16 cellular contexts compared by ENCODE assay signal in genomic region chr3:98013428-98014349, GRCh38. TPM values are rescaled to one million over a fixed set of nuclear protein-coding genes. Genes with fewer than 3 reads are reported as not detected.
DNase-seq lines count a peak whose midpoint lies in the region; ATAC-seq, FAIRE-seq and TF ChIP-seq lines count a peak whose summit lies in the region.
"Had no signal": no experiment of that assay in that cellular context is flagged by ENCODE, and none has a peak within 500 bp of the region (broad histone marks: within the 10 kb centered on the region; RNA-seq: fewer than 3 reads in every experiment).

No MANE protein-coding gene starts in this region.

- H4K20me1 ChIP-seq in Loucy (ENCODE audit: insufficient read depth, low read length, poor library complexity, severe bottlenecking), result no peaks in the 10 kb centered on the region
- no peaks in the 10 kb centered on the region for H4K20me1 ChIP-seq in endothelial cell of umbilical vein (replicated peaks; ENCODE audit: control insufficient read depth, extremely low read depth, insufficient read depth, low read length)

- ATAC-seq in pancreas (peak in 3 of 4 donors; percentile 60 to 63 (median 62)), GM21390 (IDR thresholded peaks at IDR 0.05; ENCODE audit: unreplicated experiment) (no peak)
- ATAC-seq: activated CD8-positive, alpha-beta T cell treated with anti-CD3 and anti-CD28 coated beads for 36 hours had no signal

- dilution Hi-C loops in endothelial cell of umbilical vein (cut with MboI; ENCODE audit: extremely low pct_ligation_motif_present, low sequenced_read_pairs), result no loop called here

- intact Hi-C loops in endothelial cell of umbilical vein (cut with micrococcal nuclease) (no loop called here), pancreas (cut with DNase I) (loop anchor here in 1 of 3 donors (10.0 kb wide), 1 partner anchor 219 kb away; no protein-coding TSS in a partner anchor)
- intact Hi-C loops in activated CD4-positive, alpha-beta T cell treated with anti-CD3 and anti-CD28 coated beads, Interleukin-2, amount 10 ng/mL, durations not matched to agents 24 days and 14 days (cut with micrococcal nuclease), result no loop called here

- no peak overlapping the region; the same call in 1 of the 2 replicates for H2AFZ ChIP-seq in Loucy (ENCODE audit: low read length)
- no peak overlapping the region for H2AFZ ChIP-seq in endothelial cell of umbilical vein (ENCODE audit: low read depth, low read length)

- no peaks in the 10 kb centered on the region for H3K9me2 ChIP-seq in Loucy (replicated peaks; ENCODE audit: low read depth, low read length)

- no TSS peak for BruUV-seq in endothelial cell of umbilical vein (replicated peaks; lab: Mats Ljungman, UMichigan)

- H3K27me3 Mint-ChIP-seq in activated CD4-positive, alpha-beta T cell treated with anti-CD3 and anti-CD28 coated beads, Interleukin-2, amount 10 ng/mL, durations not matched to agents 24 days and 14 days, result no peaks in the 10 kb centered on the region
- H3K27me3 Mint-ChIP-seq: activated CD8-positive, alpha-beta T cell treated with anti-CD3 and anti-CD28 coated beads for 36 hours had no signal

- peaks cover 13% of the 10 kb centered on the region for H3K9me3 Mint-ChIP-seq in activated CD4-positive, alpha-beta T cell treated with anti-CD3 and anti-CD28 coated beads, Interleukin-2, amount 10 ng/mL, durations not matched to agents 24 days and 14 days
- H3K9me3 Mint-ChIP-seq: activated CD8-positive, alpha-beta T cell treated with anti-CD3 and anti-CD28 coated beads for 36 hours; activated naive CD8-positive, alpha-beta T cell treated with anti-CD3 and anti-CD28 coated beads, Interleukin-2, amount 10 ng/mL, durations not matched to agents 7 days and 5 days; endodermal cell had no signal

- no peaks in the 10 kb centered on the region for H3K9me1 ChIP-seq in endothelial cell of umbilical vein (replicated peaks; ENCODE audit: control insufficient read depth, extremely low read depth, insufficient read depth, low read length)

- no peak overlapping the region for H3K9ac ChIP-seq in Loucy (ENCODE audit: low read depth, low read length, poor library complexity, severe bottlenecking)
- H3K9ac ChIP-seq in endothelial cell of umbilical vein (replicated peaks; ENCODE audit: extremely low read depth, insufficient read depth, low read length), result no peak overlapping the region

- peaks cover 19% of the 10 kb centered on the region for H3K4me1 Mint-ChIP-seq in activated CD4-positive, alpha-beta T cell treated with anti-CD3 and anti-CD28 coated beads, Interleukin-2, amount 10 ng/mL, durations not matched to agents 24 days and 14 days
- H3K4me1 Mint-ChIP-seq: endodermal cell had no signal

- H3K4me1 ChIP-seq in Loucy (ENCODE audit: insufficient read depth, low read length, poor library complexity, severe bottlenecking) (peaks cover 5% of the 10 kb centered on the region), endothelial cell of umbilical vein (ENCODE audit: control insufficient read depth, extremely low read depth, insufficient read depth, low read length) (no peaks in the 10 kb centered on the region), pancreas (peaks cover 0 to 15% (median 13%) of the 10 kb centered on the region in 3 donors)

- DNase-seq in GM12892 (ENCODE audit: insufficient read length) (no peak), endothelial cell of umbilical vein (ENCODE audit: low read depth, low spot score) (no peak), pancreas (no peak)
- DNase-seq in stimulated activated CD4-positive, alpha-beta T cell treated with anti-CD3 and anti-CD28 coated beads, Interleukin-1b, Interleukin-23, amount 100 ng/mL, for 48 hours, result no peak
- no peak for DNase-seq in activated CD4-positive, alpha-beta T cell treated with anti-CD3 and anti-CD28 coated beads, Interleukin-2, amount 10 ng/mL, durations not matched to agents 24 days and 14 days
- DNase-seq: activated CD8-positive, alpha-beta T cell treated with anti-CD3 and anti-CD28 coated beads for 36 hours; activated naive CD8-positive, alpha-beta T cell treated with anti-CD3 and anti-CD28 coated beads, Interleukin-2, amount 10 ng/mL, durations not matched to agents 7 days and 5 days; endodermal cell; NCI-H1694; posterior cingulate gyrus; uterus had no signal

- H3K36me3 ChIP-seq in Loucy (ENCODE audit: insufficient read depth, low read length) (no peaks in the 10 kb centered on the region), endothelial cell of umbilical vein (ENCODE audit: control insufficient read depth in 2 of 2, extremely low read depth in 1 of 2, insufficient read depth in 2 of 2, low read length in 2 of 2) (no peaks in the 10 kb centered on the region), pancreas (no peaks in the 10 kb centered on the region)
- H3K36me3 ChIP-seq: uterus had no signal

- TF ChIP-seq POLR2A in GM12892 (IDR thresholded peaks at IDR 0.05; ENCODE audit: low read depth, low read length) (no peak), endothelial cell of umbilical vein (IDR thresholded peaks at IDR 0.05; ENCODE audit: low read depth, low read length) (no peak)

- FAIRE-seq in GM12892 (lab: Jason Lieb, UNC) (peak; percentile 33), endothelial cell of umbilical vein (lab: Jason Lieb, UNC) (no peak), pancreas (lab: Jason Lieb, UNC) (peak; percentile 53)
- FAIRE-seq: H54 had no signal

- no peaks in the 10 kb centered on the region for H3F3A ChIP-seq in Loucy (ENCODE audit: low read depth)

- H3K9me3 ChIP-seq in Loucy (ENCODE audit: insufficient read depth, low read depth, low read length) (no peaks in the 10 kb centered on the region), endothelial cell of umbilical vein (replicated peaks; ENCODE audit: control insufficient read depth, insufficient read depth, low read length) (no peaks in the 10 kb centered on the region), pancreas (no peaks in the 10 kb centered on the region)
- H3K9me3 ChIP-seq: uterus had no signal

- H3K27ac Mint-ChIP-seq in activated CD4-positive, alpha-beta T cell treated with anti-CD3 and anti-CD28 coated beads, Interleukin-2, amount 10 ng/mL, durations not matched to agents 24 days and 14 days, result no peak overlapping the region
- H3K27ac Mint-ChIP-seq: activated CD8-positive, alpha-beta T cell treated with anti-CD3 and anti-CD28 coated beads for 36 hours; activated naive CD8-positive, alpha-beta T cell treated with anti-CD3 and anti-CD28 coated beads, Interleukin-2, amount 10 ng/mL, durations not matched to agents 7 days and 5 days; endodermal cell had no signal

- whole genome bisulfite sequencing in pancreas, 2 donors, result 44% methylated on average over 5 of the region's 5 CpGs

- H3K27me3 ChIP-seq in Loucy (ENCODE audit: insufficient read depth, low read length, poor library complexity, severe bottlenecking), result no peaks in the 10 kb centered on the region
- H3K27me3 ChIP-seq in endothelial cell of umbilical vein (ENCODE audit: control insufficient read depth in 2 of 2, insufficient read depth in 2 of 2, low read length in 2 of 2), result peaks cover 3 to 4% of the 10 kb centered on the region in 2 experiments
- H3K27me3 ChIP-seq in pancreas, result no peaks in the 10 kb centered on the region
- H3K27me3 ChIP-seq: uterus had no signal

- H3K4me3 ChIP-seq in Loucy (ENCODE audit: low read length, poor library complexity, severe bottlenecking) (no peak overlapping the region), endothelial cell of umbilical vein (replicated peaks in 1 of 3; ENCODE audit: insufficient read depth in 1 of 3, low read depth in 1 of 3, low read length in 3 of 3) (no peak overlapping the region), pancreas (no peak overlapping the region)
- H3K4me3 ChIP-seq: SK-N-MC, uterus had no signal

- H3K4me2 ChIP-seq in Loucy (ENCODE audit: low read depth, low read length, poor library complexity, severe bottlenecking) (no peak overlapping the region), endothelial cell of umbilical vein (ENCODE audit: insufficient read depth, low read length) (no peak overlapping the region)

- H3K27ac ChIP-seq in endothelial cell of umbilical vein (ENCODE audit: insufficient read depth, low read depth, low read length) (no peak overlapping the region), pancreas (no peak overlapping the region)
- H3K27ac ChIP-seq: SK-N-MC, uterus had no signal

- CTCF ChIA-PET in endothelial cell of umbilical vein (lab: Charles Lee), result interaction anchor here (1.1 to 9.7 kb wide), 5 partner anchors 9 to 294 kb away, joined by 3 to 104 read pairs (median 3); no protein-coding TSS in a partner anchor

- peaks cover 7% of the 10 kb centered on the region for H3K36me3 Mint-ChIP-seq in activated CD4-positive, alpha-beta T cell treated with anti-CD3 and anti-CD28 coated beads, Interleukin-2, amount 10 ng/mL, durations not matched to agents 24 days and 14 days (ENCODE audit: low read depth)
- H3K36me3 Mint-ChIP-seq: activated naive CD8-positive, alpha-beta T cell treated with anti-CD3 and anti-CD28 coated beads, Interleukin-2, amount 10 ng/mL, durations not matched to agents 7 days and 5 days had no signal

- H3K79me2 ChIP-seq in Loucy (ENCODE audit: insufficient read depth, low read length), result no peaks in the 10 kb centered on the region
- no peaks in the 10 kb centered on the region for H3K79me2 ChIP-seq in endothelial cell of umbilical vein (ENCODE audit: control insufficient read depth, insufficient read depth, low read length)

- no peak overlapping the region for H3K4me3 Mint-ChIP-seq in activated CD4-positive, alpha-beta T cell treated with anti-CD3 and anti-CD28 coated beads, Interleukin-2, amount 10 ng/mL, durations not matched to agents 24 days and 14 days
- H3K4me3 Mint-ChIP-seq: activated CD8-positive, alpha-beta T cell treated with anti-CD3 and anti-CD28 coated beads for 36 hours; activated naive CD8-positive, alpha-beta T cell treated with anti-CD3 and anti-CD28 coated beads, Interleukin-2, amount 10 ng/mL, durations not matched to agents 7 days and 5 days; endodermal cell had no signal

- TF ChIP-seq CTCF in Loucy (conservative IDR thresholded peaks at IDR 0.05; ENCODE audit: low read length) (0 out of 2 replicates have a peak, but pooled peaks have one; percentile 15), endothelial cell of umbilical vein (IDR thresholded peaks at IDR 0.05; ENCODE audit: extremely low read depth in 1 of 2, insufficient read depth in 1 of 2, low read depth in 1 of 2, low read length in 2 of 2) (no peak), pancreas (IDR thresholded peaks at IDR 0.05) (no peak)

- POLR2A ChIA-PET in endothelial cell of umbilical vein (lab: Charles Lee), result no interaction called here

RNA-seq across cellular contexts. Expression of gene GABRR3, which starts 21.4 kb away (rescaled TPM):
- not detected for polyA plus RNA-seq in GM12892 (2012; ENCODE audit: missing spikeins)
- total RNA-seq in endothelial cell of umbilical vein, result not detected in 2 replicates
- polyA plus RNA-seq in endothelial cell of umbilical vein, result not detected in 2 replicates
- polyA plus RNA-seq in endothelial cell of umbilical vein (2011; cell fraction: cytosol; rRNA removed), result not detected in 2 replicates
- polyA plus RNA-seq in endothelial cell of umbilical vein (2011; cell fraction: nucleus; rRNA removed), result not detected in 2 replicates
- polyA plus RNA-seq in endothelial cell of umbilical vein (2012), result not detected in 2 replicates
- not detected in 2 replicates for polyA minus RNA-seq in endothelial cell of umbilical vein
- not detected for polyA minus RNA-seq in endothelial cell of umbilical vein (2011; cell fraction: cytosol; rRNA and poly(A)+ RNA removed)
- polyA minus RNA-seq in endothelial cell of umbilical vein (2011; cell fraction: nucleus; rRNA and poly(A)+ RNA removed), result not detected in 2 replicates
- total RNA-seq in pancreas, result not detected
- under 1 TPM in 1 of 2 donors, not detected in 1; 0.02 TPM for polyA plus RNA-seq in pancreas
- 0.05 and 0.12 TPM in 2 replicates for total RNA-seq in activated CD4-positive, alpha-beta T cell treated with anti-CD3 and anti-CD28 coated beads, Interleukin-2, amount 10 ng/mL, durations not matched to agents 24 days and 14 days
- total RNA-seq: activated CD8-positive, alpha-beta T cell treated with anti-CD3 and anti-CD28 coated beads for 36 hours; activated naive CD8-positive, alpha-beta T cell treated with anti-CD3 and anti-CD28 coated beads, Interleukin-2, amount 10 ng/mL, durations not matched to agents 7 days and 5 days; endodermal cell; kidney epithelial cell; uterus had no signal

RNA-seq across cellular contexts. Expression of gene RIOX2, which starts 41.5 kb away (rescaled TPM):
- polyA plus RNA-seq in GM12892 (2012; ENCODE audit: missing spikeins), result 27.0 TPM
- total RNA-seq in endothelial cell of umbilical vein (24.5 and 30.5 TPM in 2 replicates), pancreas (10 to 100 TPM; 14.8 to 25.7 (median 17.3) TPM)
- polyA plus RNA-seq in endothelial cell of umbilical vein (10.3 and 14.5 TPM in 2 replicates), pancreas (10 to 100 TPM in 1 of 2 donors, 1 to 10 TPM in 1; 9.9 to 15.1 TPM)
- 15.7 and 16.4 TPM in 2 replicates for polyA plus RNA-seq in endothelial cell of umbilical vein (2011; cell fraction: cytosol; rRNA removed)
- polyA plus RNA-seq in endothelial cell of umbilical vein (2011; cell fraction: nucleus; rRNA removed), result 31.4 and 36.8 TPM in 2 replicates
- polyA plus RNA-seq in endothelial cell of umbilical vein (2012), result 24.9 and 28.1 TPM in 2 replicates
- 31.5 and 32.8 TPM in 2 replicates for polyA minus RNA-seq in endothelial cell of umbilical vein
- 8.5 TPM for polyA minus RNA-seq in endothelial cell of umbilical vein (2011; cell fraction: cytosol; rRNA and poly(A)+ RNA removed)
- 28.0 and 28.5 TPM in 2 replicates for polyA minus RNA-seq in endothelial cell of umbilical vein (2011; cell fraction: nucleus; rRNA and poly(A)+ RNA removed)
- 84.1 and 87.7 TPM in 2 replicates for total RNA-seq in activated CD4-positive, alpha-beta T cell treated with anti-CD3 and anti-CD28 coated beads, Interleukin-2, amount 10 ng/mL, durations not matched to agents 24 days and 14 days
